Comparison of ENCODE assay signal across 3 cellular contexts in genomic region chr12:40204337-40204736, GRCh38.
TF ChIP-seq lines count a peak whose summit lies in the region.

No MANE protein-coding gene starts in this region.

TF ChIP-seq in HepG2, 621 proteins besides CTCF, POLR2A, EP300 and RAD21:
- no peak for TF ChIP-seq MYNN (CRISPR knock-in tag; IDR thresholded peaks at IDR 0.05; ENCODE audit: low read depth)
- peak; percentile 84 for TF ChIP-seq CEBPB (IDR thresholded peaks at IDR 0.05; ENCODE audit: borderline replicate concordance, low read depth, low read length)
- 0 out of 2 replicates have a peak, but pooled peaks have one; percentile 15 for TF ChIP-seq CEBPG (CRISPR knock-in tag; IDR thresholded peaks at IDR 0.05)

TF ChIP-seq in IMR-90, 13 proteins besides CTCF, POLR2A, EP300 and RAD21:
- TF ChIP-seq CEBPB (IDR thresholded peaks at IDR 0.05; ENCODE audit: low read depth, low read length) (peak; percentile 89), BHLHE40 (IDR thresholded peaks at IDR 0.05; ENCODE audit: low read depth, low read length) (no peak), NFE2L2 (IDR thresholded peaks at IDR 0.05; ENCODE audit: low read depth, low read length) (no peak), MXI1 (IDR thresholded peaks at IDR 0.05; ENCODE audit: borderline replicate concordance, low read depth, low read length) (no peak), FOS (IDR thresholded peaks at IDR 0.05; ENCODE audit: low read depth, low read length) (no peak), RFX5 (IDR thresholded peaks at IDR 0.05; ENCODE audit: low read depth, low read length) (no peak), CHD1 (IDR thresholded peaks at IDR 0.05; ENCODE audit: low read depth, low read length) (no peak), ELK1 (IDR thresholded peaks at IDR 0.05; ENCODE audit: borderline replicate concordance, low read depth, low read length) (no peak)

TF ChIP-seq in H1, 55 proteins besides CTCF, POLR2A, EP300 and RAD21:
- TF ChIP-seq SAP30 (IDR thresholded peaks at IDR 0.05; ENCODE audit: insufficient read depth, insufficient replicate concordance, low read length) (no peak), MAFK (IDR thresholded peaks at IDR 0.05; ENCODE audit: low read depth, low read length) (no peak), NANOG (IDR thresholded peaks at IDR 0.05; ENCODE audit: insufficient read depth, low read depth, low read length, poor library complexity, severe bottlenecking) (no peak), SP4 (IDR thresholded peaks at IDR 0.05; ENCODE audit: low read length) (no peak), CEBPB (IDR thresholded peaks at IDR 0.05; ENCODE audit: low read depth, low read length) (peak; percentile 88), CHD7 (IDR thresholded peaks at IDR 0.05; ENCODE audit: insufficient replicate concordance, low read length) (no peak)
